19 cellular contexts compared by ENCODE assay signal in the genomic region with DNA sequence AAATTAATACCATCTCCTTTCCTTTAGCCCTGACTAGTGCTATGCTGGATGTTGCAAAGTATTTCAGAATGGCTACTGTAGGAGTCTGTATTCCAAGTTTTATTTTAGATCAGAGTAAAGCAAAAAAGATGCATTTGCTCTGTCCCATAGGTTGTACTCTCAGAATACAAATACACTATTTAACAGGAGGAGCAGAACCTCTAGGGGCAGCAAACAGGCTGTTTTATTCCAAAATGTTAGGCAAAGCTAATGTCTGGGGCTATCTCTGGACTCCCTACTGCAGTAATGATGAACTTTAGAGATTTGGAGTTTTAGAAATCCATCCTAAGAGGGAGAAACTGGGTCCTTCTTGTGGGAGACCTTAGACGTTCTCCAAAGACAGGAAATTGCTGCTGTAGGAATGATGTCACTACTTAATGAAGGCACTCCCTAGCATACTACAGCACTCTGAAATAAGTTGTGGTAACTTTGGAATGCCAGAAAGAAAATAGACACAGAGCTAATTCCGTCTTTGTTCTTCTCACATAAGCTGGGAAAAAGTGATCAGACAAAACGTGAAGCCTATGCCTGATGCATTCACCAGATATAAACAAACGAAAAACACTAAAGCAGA.
DNase-seq lines count a peak whose midpoint lies in the region; ATAC-seq, FAIRE-seq and TF ChIP-seq lines count a peak whose summit lies in the region.
"Had no signal": no experiment of that assay in that cellular context is flagged by ENCODE, and none has a peak within 500 bp of the region (broad histone marks: within the 10 kb centered on the region; RNA-seq: fewer than 3 reads in every experiment).

No MANE protein-coding gene starts in this region.

- RAD21 ChIA-PET in GM12878 (lab: Charles Lee; ENCODE audit: unreplicated experiment): no interaction called here

- CTCF ChIA-PET in GM12878 (lab: Yijun Ruan, JAX): interaction anchor here (1.2 to 1.5 kb wide), 2 partner anchors 9 to 23 kb away, joined by 3 to 4 read pairs; no protein-coding TSS in a partner anchor

- H3K4me2 ChIP-seq in GM12878 (ENCODE audit: control insufficient read depth, insufficient read depth): no peak overlapping the region

- no peaks in the 10 kb centered on the region for H4K20me1 ChIP-seq in GM12878 (ENCODE audit: control insufficient read depth, insufficient read depth)

- intact Hi-C loops in GM12878 (cut with micrococcal nuclease; ENCODE audit: unreplicated experiment): no loop called here
- intact Hi-C loops in natural killer cell (cut with micrococcal nuclease): no loop called here

- no peaks in the 10 kb centered on the region for H3K27me3 ChIP-seq in GM12878 (replicated peaks in 1 of 2; ENCODE audit: control insufficient read depth in 2 of 2, insufficient read depth in 2 of 2, low read length in 1 of 2)

- FAIRE-seq in GM12878 (lab: Jason Lieb, UNC): peak; percentile 47

- DNase-seq in AG09309 (ENCODE audit: low read depth) (no peak), M059J (ENCODE audit: low read depth) (peak; percentile 22), GM12878 (ENCODE audit: low read depth, low spot score) (no peak), mesothelial cell of epicardium (ENCODE audit: low spot score in 2 of 2, unreplicated experiment in 2 of 2) (no peak), natural killer cell (no peak)
- DNase-seq: central memory CD4-positive, alpha-beta T cell; effector memory CD4-positive, alpha-beta T cell; GDM1; NCI-H1930; NCI-H524; stimulated activated CD4-positive, alpha-beta T cell treated with anti-CD3 and anti-CD28 coated beads, Interleukin-12 subunit alpha, Interleukin-12 subunit beta, amount 100 ng/mL, for 4 hours; T-cell had no signal

- BruUV-seq in GM12878 (replicated peaks; lab: Mats Ljungman, UMichigan): no TSS peak

- H3K4me1 Mint-ChIP-seq in mesothelial cell of epicardium: peaks cover 18% of the 10 kb centered on the region
- no peaks in the 10 kb centered on the region for H3K4me1 Mint-ChIP-seq in natural killer cell
- H3K4me1 Mint-ChIP-seq: activated T-helper 17 cell treated with anti-CD3 and anti-CD28 coated beads, Interleukin-2, amount 50 U/mL, for 72 hours; stimulated activated memory B cell treated with anti-CD40 and anti-IgM and Interleukin-4, amounts not matched to agents 10 μg/mL and 1 μg/mL and 100 μg/mL, for 72 hours; T-cell had no signal

- no peaks in the 10 kb centered on the region for H3K36me3 Mint-ChIP-seq in mesothelial cell of epicardium
- no peaks in the 10 kb centered on the region for H3K36me3 Mint-ChIP-seq in natural killer cell
- H3K36me3 Mint-ChIP-seq: stimulated activated memory B cell treated with anti-CD40 and anti-IgM and Interleukin-4, amounts not matched to agents 10 μg/mL and 1 μg/mL and 100 μg/mL, for 72 hours; T-cell had no signal

- H3K4me3 Mint-ChIP-seq in mesothelial cell of epicardium (no peak overlapping the region), natural killer cell (no peak overlapping the region)
- H3K4me3 Mint-ChIP-seq: activated T-helper 17 cell treated with anti-CD3 and anti-CD28 coated beads, Interleukin-2, amount 50 U/mL, for 72 hours; stimulated activated memory B cell treated with anti-CD40 and anti-IgM and Interleukin-4, amounts not matched to agents 10 μg/mL and 1 μg/mL and 100 μg/mL, for 72 hours; T-cell had no signal

- no peaks in the 10 kb centered on the region for H3K4me1 ChIP-seq in GM12878 (ENCODE audit: control insufficient read depth, insufficient read depth, low read length)

- 3% methylated on average over 4 of the region's 4 CpGs for WGBS in GM12878 (ENCODE audit: insufficient coverage, insufficient replicate concordance, low lambda C conversion rate, missing lambda C conversion rate)

- in situ Hi-C loops in GM12878 (cut with MboI): no loop called here

- ATAC-seq in GM12878 (peak; percentile 55), GM21447 (IDR thresholded peaks at IDR 0.05; ENCODE audit: unreplicated experiment) (no peak), natural killer cell (no peak), GM21381 (IDR thresholded peaks at IDR 0.05; ENCODE audit: unreplicated experiment) (no peak), GM19023 (IDR thresholded peaks at IDR 0.05; ENCODE audit: unreplicated experiment) (no peak)
- ATAC-seq: activated T-helper 17 cell treated with anti-CD3 and anti-CD28 coated beads, Interleukin-2, amount 50 U/mL, for 72 hours; left lobe of liver; stimulated activated memory B cell treated with anti-CD40 and anti-IgM and Interleukin-4, amounts not matched to agents 10 μg/mL and 1 μg/mL and 100 μg/mL, for 72 hours; T-cell had no signal

- H3K27ac Mint-ChIP-seq in mesothelial cell of epicardium (peak overlapping the region; percentile 52), natural killer cell (no peak overlapping the region)
- H3K27ac Mint-ChIP-seq: activated T-helper 17 cell treated with anti-CD3 and anti-CD28 coated beads, Interleukin-2, amount 50 U/mL, for 72 hours; progenitor cell of endocrine pancreas; stimulated activated memory B cell treated with anti-CD40 and anti-IgM and Interleukin-4, amounts not matched to agents 10 μg/mL and 1 μg/mL and 100 μg/mL, for 72 hours; T-cell had no signal

- H3K79me2 ChIP-seq in GM12878 (ENCODE audit: control insufficient read depth, insufficient read depth, low read length): no peaks in the 10 kb centered on the region

- no peak overlapping the region for H3K27ac ChIP-seq in GM12878 (ENCODE audit: control insufficient read depth, insufficient read depth)

- H3K36me3 ChIP-seq in GM12878 (ENCODE audit: control insufficient read depth in 2 of 2, insufficient read depth in 2 of 2, low read length in 1 of 2): no peaks in the 10 kb centered on the region

- H3K4me3 ChIP-seq in AG09309 (ENCODE audit: control insufficient read depth, low read depth, low read length) (no peak overlapping the region), GM12878 (no peak overlapping the region)

- POLR2A ChIA-PET in GM12878 (lab: Charles Lee): no interaction called here

- H3K27me3 Mint-ChIP-seq in mesothelial cell of epicardium (ENCODE audit: low read depth) (no peaks in the 10 kb centered on the region), natural killer cell (ENCODE audit: low read depth in 2 of 2) (no peaks in the 10 kb centered on the region)
- H3K27me3 Mint-ChIP-seq: activated T-helper 17 cell treated with anti-CD3 and anti-CD28 coated beads, Interleukin-2, amount 50 U/mL, for 72 hours; progenitor cell of endocrine pancreas; stimulated activated memory B cell treated with anti-CD40 and anti-IgM and Interleukin-4, amounts not matched to agents 10 μg/mL and 1 μg/mL and 100 μg/mL, for 72 hours; T-cell had no signal

- no peaks in the 10 kb centered on the region for H3K9me3 ChIP-seq in GM12878 (replicated peaks; ENCODE audit: control insufficient read depth, insufficient read depth, low read length)

- no peak for TF ChIP-seq EP300 in GM12878 (IDR thresholded peaks at IDR 0.05; ENCODE audit: borderline replicate concordance in 1 of 2, control insufficient read depth in 1 of 2, low read depth in 2 of 2, low read length in 2 of 2)

- no peak for TF ChIP-seq POLR2A in GM12878 (IDR thresholded peaks at IDR 0.05; ENCODE audit: low read depth, low read length)

- H3K9me3 Mint-ChIP-seq in mesothelial cell of epicardium (no peaks in the 10 kb centered on the region), natural killer cell (peaks cover 3 to 6% of the 10 kb centered on the region in 2 donors)

- TF ChIP-seq CTCF in AG09309 (IDR thresholded peaks at IDR 0.05; ENCODE audit: control insufficient read depth, insufficient read depth, low read depth, low read length, missing control alignments): peak; percentile 4
- 0 out of 6 replicates have a peak, but pooled peaks of 1 of the 3 experiments have one; percentile 14 for TF ChIP-seq CTCF in GM12878 (IDR thresholded peaks at IDR 0.05 in 2 of 3, conservative IDR thresholded peaks at IDR 0.05 in 1 of 3; ENCODE audit: control insufficient read depth in 2 of 3, extremely low read depth in 1 of 3, insufficient read depth in 1 of 3, low read depth in 3 of 3, low read length in 3 of 3)
- no peak for TF ChIP-seq CTCF in mesothelial cell of epicardium (IDR thresholded peaks at IDR 0.05; ENCODE audit: unreplicated experiment)
- TF ChIP-seq CTCF in natural killer cell (IDR thresholded peaks at IDR 0.05): no peak

- SMC1A ChIA-PET in GM12878 (lab: Charles Lee; ENCODE audit: uncharacterized antibody, unreplicated experiment): interaction anchor here (1.7 kb wide), 1 partner anchor 10 kb away, joined by 6 read pairs; no protein-coding TSS in a partner anchor

- H2AFZ ChIP-seq in GM12878 (ENCODE audit: control insufficient read depth, low read depth, low read length): no peak overlapping the region

- no peak overlapping the region for H3K9ac ChIP-seq in GM12878 (ENCODE audit: control insufficient read depth, insufficient read depth, low read length)

- no peak for TF ChIP-seq RAD21 in GM12878 (IDR thresholded peaks at IDR 0.05; ENCODE audit: insufficient read depth, low read depth, low read length)

TF ChIP-seq in GM12878, 131 proteins besides CTCF, POLR2A, EP300 and RAD21:
- no peak for TF ChIP-seq BACH1 (IDR thresholded peaks at IDR 0.05; ENCODE audit: borderline replicate concordance)
- no peak for TF ChIP-seq HCFC1 (IDR thresholded peaks at IDR 0.05; ENCODE audit: low read length)
- TF ChIP-seq STAT3 (IDR thresholded peaks at IDR 0.05; ENCODE audit: low read depth, low read length): no peak
- TF ChIP-seq NFYA (IDR thresholded peaks at IDR 0.05; ENCODE audit: borderline replicate concordance, low read depth, low read length): no peak
- no peak for TF ChIP-seq YY1 (IDR thresholded peaks at IDR 0.05; ENCODE audit: low read depth, low read length)
- TF ChIP-seq RELA (IDR thresholded peaks at IDR 0.05; ENCODE audit: borderline replicate concordance, partially characterized antibody): no peak
